13 cellular contexts compared by ENCODE assay signal in the genomic region with DNA sequence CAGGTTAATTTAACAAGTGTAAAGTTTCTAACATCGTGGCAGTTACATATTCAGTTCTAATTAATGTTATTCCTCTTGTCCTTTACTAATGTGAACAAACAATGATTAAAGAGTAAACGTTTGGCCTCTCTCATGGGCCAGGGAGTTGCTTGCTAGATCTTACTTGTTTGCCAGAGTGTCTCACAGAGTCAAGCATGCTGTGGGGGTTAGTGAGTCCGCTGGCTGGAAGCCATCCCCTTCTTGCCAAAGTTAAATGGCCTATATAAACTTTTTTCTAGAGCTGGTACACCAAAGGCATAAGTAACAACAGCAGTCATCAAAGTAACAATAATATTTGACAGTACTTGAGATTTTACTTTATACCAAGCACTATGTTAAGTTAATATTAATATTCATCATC.
DNase-seq lines count a peak whose midpoint lies in the region; ATAC-seq and TF ChIP-seq lines count a peak whose summit lies in the region.
"Had no signal": no experiment of that assay in that cellular context is flagged by ENCODE, and none has a peak within 500 bp of the region (broad histone marks: within the 10 kb centered on the region; RNA-seq: fewer than 3 reads in every experiment).

No MANE protein-coding gene starts in this region.

- no peaks in the 10 kb centered on the region for H3K79me2 ChIP-seq in trophoblast cell (ENCODE audit: control insufficient read depth, insufficient read depth, low read length, poor library complexity)

- no peak overlapping the region for H3K23ac ChIP-seq in IMR-90 (ENCODE audit: low read depth, low read length)
- no peak overlapping the region for H3K23ac ChIP-seq in trophoblast cell (ENCODE audit: low read length)

- WGBS in IMR-90 (ENCODE audit: extremely low coverage in 2 of 2, insufficient read length in 1 of 2), 2 experiments: no CpG with 5 or more reads among the region's 3 CpGs
- WGBS in stomach, 5 donors: 8 to 23% (median 11%) methylated on average over 3 of the region's 3 CpGs
- WGBS in trophoblast cell (ENCODE audit: extremely low coverage, insufficient coverage, insufficient read length): no CpG with 5 or more reads among the region's 3 CpGs

- H2AK5ac ChIP-seq in IMR-90 (ENCODE audit: low read depth, low read length): no peak overlapping the region
- no peak overlapping the region for H2AK5ac ChIP-seq in trophoblast cell (ENCODE audit: low read length)

- no peak overlapping the region for H2AK9ac ChIP-seq in IMR-90 (replicated peaks; ENCODE audit: low read depth, low read length, poor library complexity)

- no peak for TF ChIP-seq EP300 in stomach (IDR thresholded peaks at IDR 0.05)

- no peaks in the 10 kb centered on the region for H3K79me1 ChIP-seq in IMR-90 (ENCODE audit: low read depth in 1 of 2, low read length in 2 of 2)
- H3K79me1 ChIP-seq in trophoblast cell (ENCODE audit: low read length): no peaks in the 10 kb centered on the region

- no peak overlapping the region for H3K4me3 ChIP-seq in IMR-90 (ENCODE audit: insufficient read depth, low read depth, low read length)
- no peak overlapping the region for H3K4me3 ChIP-seq in cardiac fibroblast (replicated peaks in 1 of 2; ENCODE audit: low read depth in 2 of 2, low read length in 2 of 2)
- no peak overlapping the region for H3K4me3 ChIP-seq in left lung
- no peak overlapping the region for H3K4me3 ChIP-seq in stomach
- H3K4me3 ChIP-seq in trophoblast cell (ENCODE audit: low read depth, low read length): no peak overlapping the region
- H3K4me3 ChIP-seq: esophagus muscularis mucosa, Peyer's patch had no signal

- H3K4me1 ChIP-seq in IMR-90 (ENCODE audit: control insufficient read depth, insufficient read depth, low read length): peaks cover 2% of the 10 kb centered on the region; the same call in 1 of the 2 replicates
- no peaks in the 10 kb centered on the region for H3K4me1 ChIP-seq in left lung
- peaks cover 0 to 23% (median 10%) of the 10 kb centered on the region in 4 donors for H3K4me1 ChIP-seq in stomach
- H3K4me1 ChIP-seq in trophoblast cell (ENCODE audit: control insufficient read depth in 1 of 2, insufficient read depth in 2 of 2, low read length in 2 of 2): no peaks in the 10 kb centered on the region
- H3K4me1 ChIP-seq: Peyer's patch had no signal

- H2BK15ac ChIP-seq in IMR-90 (ENCODE audit: low read depth, low read length): no peak overlapping the region

- H2BK12ac ChIP-seq in trophoblast cell (ENCODE audit: low read length): no peak overlapping the region

- H4K5ac ChIP-seq in IMR-90 (ENCODE audit: low read depth, low read length): no peak overlapping the region

- intact Hi-C loops in IMR-90 (cut with micrococcal nuclease) (no loop called here), left lung (cut with DNase I) (no loop called here), stomach (cut with DNase I; ENCODE audit: low total_unique reads) (no loop called here)

- H3K4me2 ChIP-seq in IMR-90 (ENCODE audit: low read depth, low read length) (no peak overlapping the region), trophoblast cell (ENCODE audit: low read length) (no peak overlapping the region)

- no peak overlapping the region for H4K12ac ChIP-seq in trophoblast cell (ENCODE audit: low read depth, low read length)

- H3K27ac ChIP-seq in IMR-90 (ENCODE audit: insufficient read depth, low read length): no peak overlapping the region
- peak overlapping the region in 1 of 2 donors; percentile 1 for H3K27ac ChIP-seq in left lung
- peak overlapping the region in 1 of 5 donors; percentile 31 for H3K27ac ChIP-seq in stomach
- no peak overlapping the region for H3K27ac ChIP-seq in trophoblast cell (ENCODE audit: low read depth, low read length)
- H3K27ac ChIP-seq: neutrophil, Peyer's patch had no signal

- H4K91ac ChIP-seq in IMR-90 (ENCODE audit: insufficient read depth, low read depth, low read length) (no peak overlapping the region), trophoblast cell (ENCODE audit: low read depth, low read length) (no peak overlapping the region)

- peaks cover 4% of the 10 kb centered on the region; the same call in 1 of the 2 replicates for H3K9me1 ChIP-seq in IMR-90 (ENCODE audit: insufficient read depth, low read length)

- DNase-seq in IMR-90 (peak; percentile 72), cardiac fibroblast (ENCODE audit: low read depth in 2 of 2) (peak; percentile 32 to 50), left lung (peak in 1 of 2 donors; percentile 35), stomach (peak; percentile 73), DMS153 treated with DMSO at 0.1 percent for 48 hours (lab: John Stamatoyannopoulos, UW; ENCODE audit: unreplicated experiment) (no peak), SIG-M5 (lab: John Stamatoyannopoulos, UW) (no peak), trophoblast cell (no peak), NOMO-1 treated with dmso at 0.1 percent for 144 hours (lab: John Stamatoyannopoulos, UW; ENCODE audit: unreplicated experiment) (no peak)
- DNase-seq: CD4-positive, alpha-beta memory T cell; Peyer's patch; stimulated activated naive CD4-positive, alpha-beta T cell treated with Interleukin-2 at 50 U/mL for 16 hours had no signal

- H3K4ac ChIP-seq in IMR-90 (ENCODE audit: low read depth, low read length) (no peak overlapping the region), trophoblast cell (ENCODE audit: low read depth, low read length) (no peak overlapping the region)

- BruUV-seq in IMR-90 (replicated peaks; lab: Mats Ljungman, UMichigan): no TSS peak

- no peak for TF ChIP-seq POLR2A in IMR-90 (IDR thresholded peaks at IDR 0.05; ENCODE audit: low read depth, low read length)
- TF ChIP-seq POLR2A in stomach (IDR thresholded peaks at IDR 0.05): no peak

- CTCF ChIA-PET in IMR-90 (lab: Yijun Ruan, JAX): no interaction called here

- no peaks in the 10 kb centered on the region for H3K27me3 ChIP-seq in IMR-90 (ENCODE audit: control insufficient read depth, insufficient read depth, low read length)
- no peaks in the 10 kb centered on the region for H3K27me3 ChIP-seq in left lung
- H3K27me3 ChIP-seq in stomach: no peaks in the 10 kb centered on the region
- H3K27me3 ChIP-seq in trophoblast cell (ENCODE audit: insufficient read depth, low read length): no peaks in the 10 kb centered on the region
- H3K27me3 ChIP-seq: esophagus muscularis mucosa, neutrophil, Peyer's patch had no signal

- no peak for TF ChIP-seq RAD21 in IMR-90 (IDR thresholded peaks at IDR 0.05; ENCODE audit: low read length)

- H3K14ac ChIP-seq in IMR-90 (replicated peaks; ENCODE audit: low read depth, low read length) (no peak overlapping the region), trophoblast cell (ENCODE audit: low read length) (no peak overlapping the region)

- no peaks in the 10 kb centered on the region for H3K9me3 ChIP-seq in IMR-90 (ENCODE audit: control insufficient read depth, insufficient read depth, low read length)
- H3K9me3 ChIP-seq in left lung: no peaks in the 10 kb centered on the region
- H3K9me3 ChIP-seq in stomach: no peaks in the 10 kb centered on the region
- H3K9me3 ChIP-seq in trophoblast cell (ENCODE audit: insufficient read depth, low read depth, low read length): no peaks in the 10 kb centered on the region
- H3K9me3 ChIP-seq: esophagus muscularis mucosa, neutrophil, Peyer's patch had no signal

- in situ Hi-C loops in IMR-90 (cut with MboI; ENCODE audit: low sequenced_read_pairs): no loop called here

- H3K36me3 ChIP-seq in IMR-90 (ENCODE audit: control insufficient read depth, insufficient read depth, low read length): no peaks in the 10 kb centered on the region
- H3K36me3 ChIP-seq in left lung: no peaks in the 10 kb centered on the region
- H3K36me3 ChIP-seq in stomach: no peaks in the 10 kb centered on the region
- no peaks in the 10 kb centered on the region for H3K36me3 ChIP-seq in trophoblast cell (ENCODE audit: control insufficient read depth in 1 of 2, insufficient read depth in 2 of 2, low read length in 2 of 2)
- H3K36me3 ChIP-seq: esophagus muscularis mucosa, neutrophil, Peyer's patch had no signal

- no peak overlapping the region for H3K9ac ChIP-seq in IMR-90 (ENCODE audit: low read depth, low read length)
- no peak overlapping the region for H3K9ac ChIP-seq in trophoblast cell (ENCODE audit: low read length)

- H4K20me1 ChIP-seq in IMR-90 (ENCODE audit: insufficient read depth, low read length): no peaks in the 10 kb centered on the region

- H4K8ac ChIP-seq in IMR-90 (ENCODE audit: low read depth in 2 of 2, low read length in 2 of 2): peak overlapping the region in 1 of 2 experiments; percentile 2; a peak in 1 of 4 replicates
- no peak overlapping the region for H4K8ac ChIP-seq in trophoblast cell (ENCODE audit: low read depth, low read length)

- H2BK120ac ChIP-seq in IMR-90 (ENCODE audit: low read depth, low read length) (no peak overlapping the region), trophoblast cell (ENCODE audit: insufficient read depth, low read length, poor library complexity) (no peak overlapping the region)

- no peak overlapping the region for H3K18ac ChIP-seq in IMR-90 (ENCODE audit: low read depth, low read length)
- H3K18ac ChIP-seq in trophoblast cell (ENCODE audit: low read length): no peak overlapping the region

- dilution Hi-C loops in IMR-90 (cut with HindIII; ENCODE audit: low sequenced_read_pairs, unreplicated experiment): no loop called here

- H2BK20ac ChIP-seq in IMR-90 (ENCODE audit: low read depth, low read length): no peak overlapping the region

- POLR2A ChIA-PET in IMR-90 (lab: Charles Lee; ENCODE audit: unreplicated experiment): no interaction called here

- no peak overlapping the region for H2BK5ac ChIP-seq in IMR-90 (ENCODE audit: low read depth, low read length, poor library complexity, severe bottlenecking)
- H2BK5ac ChIP-seq in trophoblast cell (ENCODE audit: low read depth, low read length, poor library complexity): no peak overlapping the region

- peak; percentile 83 for ATAC-seq in IMR-90 (ENCODE audit: low read depth)
- peak; percentile 77 for ATAC-seq in left lung

- TF ChIP-seq CTCF in IMR-90 (conservative IDR thresholded peaks at IDR 0.05; ENCODE audit: low read depth, low read length): no peak
- TF ChIP-seq CTCF in cardiac fibroblast (IDR thresholded peaks at IDR 0.05; ENCODE audit: low read depth, low read length): no peak
- TF ChIP-seq CTCF in left lung (IDR thresholded peaks at IDR 0.05): no peak
- no peak for TF ChIP-seq CTCF in stomach (IDR thresholded peaks at IDR 0.05)

- H2AFZ ChIP-seq in IMR-90 (replicated peaks; ENCODE audit: low read length, poor library complexity) (no peak overlapping the region), trophoblast cell (ENCODE audit: insufficient read depth, low read length, poor library complexity) (no peak overlapping the region)

- no peak overlapping the region for H3K56ac ChIP-seq in IMR-90 (ENCODE audit: extremely low read depth, insufficient read depth, low read length)

TF ChIP-seq in IMR-90, 13 proteins besides CTCF, POLR2A, EP300 and RAD21 (continues in another document):
- TF ChIP-seq SMC3 (IDR thresholded peaks at IDR 0.05; ENCODE audit: low read depth, low read length) (no peak), MAZ (IDR thresholded peaks at IDR 0.05; ENCODE audit: borderline replicate concordance, low read depth, low read length) (no peak), MXI1 (IDR thresholded peaks at IDR 0.05; ENCODE audit: borderline replicate concordance, low read depth, low read length) (no peak), BHLHE40 (IDR thresholded peaks at IDR 0.05; ENCODE audit: low read depth, low read length) (no peak), FOS (IDR thresholded peaks at IDR 0.05; ENCODE audit: low read depth, low read length) (no peak), RFX5 (IDR thresholded peaks at IDR 0.05; ENCODE audit: low read depth, low read length) (no peak)

Comparison
In these comparisons a context has a peak if more than half of its experiments do, and no peak if none do; other contexts are left out.
1. DNase-seq: peak in IMR-90 (single experiment), cardiac fibroblast (2 of 2) and stomach (single experiment); none in DMS153 treated with DMSO at 0.1 percent for 48 hours (single experiment), SIG-M5 (single experiment), trophoblast cell (0 of 2) and NOMO-1 treated with dmso at 0.1 percent for 144 hours (single experiment).